In genomic region chr2:8572712-8573233, GRCh38 we compare ENCODE assay signal across 22 cellular contexts.
A peak's percentile ranks its signal among the peaks of the same experiment; 100 is the strongest.
DNase-seq lines count a peak whose midpoint lies in the region; FAIRE-seq and TF ChIP-seq lines count a peak whose summit lies in the region.
"Had no signal": no experiment of that assay in that cellular context is flagged by ENCODE, and none has a peak within 500 bp of the region (broad histone marks: within the 10 kb centered on the region; RNA-seq: fewer than 3 reads in every experiment).

No MANE protein-coding gene starts in this region.

- peak overlapping the region in 1 of 2 donors; percentile 59 for H3K9ac ChIP-seq in colonic mucosa (ENCODE audit: low read depth in 2 of 2, low read length in 2 of 2)
- H3K9ac ChIP-seq in neural progenitor cell, result no peak overlapping the region

- no peaks in the 10 kb centered on the region for H3F3A ChIP-seq in neural progenitor cell (ENCODE audit: low read depth)

- H3K27me3 Mint-ChIP-seq in neural progenitor cell (ENCODE audit: insufficient read depth, low read depth), result peaks cover 22% of the 10 kb centered on the region
- H3K27me3 Mint-ChIP-seq: effector memory CD8-positive, alpha-beta T cell had no signal

- peaks cover 2% of the 10 kb centered on the region for H3K9me3 Mint-ChIP-seq in neural progenitor cell
- H3K9me3 Mint-ChIP-seq: effector memory CD8-positive, alpha-beta T cell had no signal

- no peak overlapping the region for H2AFZ ChIP-seq in neural progenitor cell (replicated peaks)

- H3K4me2 ChIP-seq in neural progenitor cell, result no peak overlapping the region

- no peaks in the 10 kb centered on the region for H3K79me2 ChIP-seq in neural progenitor cell (ENCODE audit: low read depth)

- H4K20me1 ChIP-seq in neural progenitor cell (ENCODE audit: low read depth), result no peaks in the 10 kb centered on the region

- H3K27ac ChIP-seq in C4-2B (peak overlapping the region; percentile 62), colonic mucosa (peak overlapping the region; percentile 55), neural progenitor cell (no peak overlapping the region)
- H3K27ac ChIP-seq: neutrophil had no signal

- peak overlapping the region; percentile 69 for H3K27ac Mint-ChIP-seq in neural progenitor cell
- H3K27ac Mint-ChIP-seq: T-helper 17 cell had no signal

- H3K27me3 ChIP-seq in colonic mucosa (no peaks in the 10 kb centered on the region), neural progenitor cell (no peaks in the 10 kb centered on the region)

- peak; percentile 78 for DNase-seq in Jurkat, Clone E6-1 (ENCODE audit: low read depth, low spot score)
- no peak for DNase-seq in colonic mucosa
- DNase-seq in neural progenitor cell (ENCODE audit: low spot score), result no peak
- no peak for DNase-seq in MV-4-11 (lab: John Stamatoyannopoulos, UW)
- no peak for DNase-seq in SKM-1 treated with dmso at 0.1 percent for 144 hours (lab: John Stamatoyannopoulos, UW; ENCODE audit: unreplicated experiment)
- no peak for DNase-seq in frontal cortex (ENCODE audit: low spot score in 2 of 2)
- no peak for DNase-seq in stimulated activated CD4-positive, alpha-beta T cell treated with anti-CD3 and anti-CD28 coated beads, Interleukin-2, amount 100 ng/mL, for 48 hours
- DNase-seq: activated CD4-positive, CD25-positive, alpha-beta regulatory T cell treated with anti-CD3 and anti-CD28 coated beads, Interleukin-2, amount 50 U/mL, for 72 hours; activated effector memory CD4-positive, alpha-beta T cell treated with anti-CD3 and anti-CD28 coated beads, Interleukin-2, amount 50 U/mL, for 16 hours; amniotic stem cell; central memory CD4-positive, alpha-beta T cell; effector memory CD8-positive, alpha-beta T cell; GF-D8; GOT3; hippocampal formation; kidney glomerular epithelial cell; SIG-M5; T-helper 17 cell had no signal

- FAIRE-seq in frontal cortex (lab: Jason Lieb, UNC), result no peak
- FAIRE-seq: D721Med, GM12892 had no signal

- H3K4me3 Mint-ChIP-seq in neural progenitor cell, result peak overlapping the region; percentile 52
- H3K4me3 Mint-ChIP-seq: effector memory CD8-positive, alpha-beta T cell; T-helper 17 cell had no signal

- H3K36me3 Mint-ChIP-seq in neural progenitor cell, result no peaks in the 10 kb centered on the region

- H3K36me3 ChIP-seq in colonic mucosa, result no peaks in the 10 kb centered on the region
- H3K36me3 ChIP-seq in neural progenitor cell, result no peaks in the 10 kb centered on the region
- H3K36me3 ChIP-seq: neutrophil had no signal

- intact Hi-C loops in colonic mucosa (cut with DNase I), result no loop called here

- no peak overlapping the region for H3K4me3 ChIP-seq in Jurkat, Clone E6-1 (ENCODE audit: low read length)
- H3K4me3 ChIP-seq in colonic mucosa, result no peak overlapping the region
- H3K4me3 ChIP-seq in neural progenitor cell, result no peak overlapping the region

- H3K4me1 Mint-ChIP-seq in neural progenitor cell, result peaks cover 60% of the 10 kb centered on the region

- no peak for TF ChIP-seq CTCF in C4-2B (conservative IDR thresholded peaks at IDR 0.05)
- TF ChIP-seq CTCF in colonic mucosa (IDR thresholded peaks at IDR 0.05), result no peak
- no peak for TF ChIP-seq CTCF in neural progenitor cell (IDR thresholded peaks at IDR 0.05)

- H3K4me1 ChIP-seq in colonic mucosa (peaks cover 19% of the 10 kb centered on the region), neural progenitor cell (peaks cover 6% of the 10 kb centered on the region)

- H3K9me3 ChIP-seq in colonic mucosa (no peaks in the 10 kb centered on the region), neural progenitor cell (ENCODE audit: low read depth) (no peaks in the 10 kb centered on the region)
- H3K9me3 ChIP-seq: neutrophil had no signal
